Comparison of ENCODE assay signal across 8 cellular contexts in genomic region chr5:52007230-52007858, GRCh38.
DNase-seq lines count a peak whose midpoint lies in the region; ATAC-seq lines count a peak whose summit lies in the region.

No MANE protein-coding gene starts in this region.

- peak; percentile 63 for ATAC-seq in HG02610 (IDR thresholded peaks at IDR 0.05; ENCODE audit: unreplicated experiment)
- ATAC-seq in GM19023 (IDR thresholded peaks at IDR 0.05; ENCODE audit: unreplicated experiment) = no peak

- in situ Hi-C loops in T47D (cut with HindIII; ENCODE audit: low pct_unique_long_range_greater_than_20kb, low sequenced_read_pairs) = no loop called here

- DNase-seq in DMS53 treated with DMSO at 0.1 percent for 48 hours (lab: John Stamatoyannopoulos, UW; ENCODE audit: unreplicated experiment) = peak; percentile 48
- peak; percentile 63 for DNase-seq in NCI-H2227 treated with DMSO at 0.1 percent for 48 hours (lab: John Stamatoyannopoulos, UW)
- DNase-seq in T47D (ENCODE audit: low read depth in 1 of 2, low spot score in 1 of 2) = peak; percentile 52 to 75
- peak; percentile 41 to 63 for DNase-seq in lung microvascular endothelial cell (ENCODE audit: low read depth in 2 of 2)
- DNase-seq in stimulated activated CD4-positive, alpha-beta T cell treated with anti-CD3 and anti-CD28 coated beads, Interleukin-2, amount 100 ng/mL, for 24 hours = no peak
- no peak for DNase-seq in middle frontal gyrus (ENCODE audit: extremely low spot score, low spot score)

Comparison
In these comparisons a context has a peak if more than half of its experiments do, and no peak if none do; other contexts are left out.
1. DNase-seq: peak in DMS53 treated with DMSO at 0.1 percent for 48 hours (single experiment), NCI-H2227 treated with DMSO at 0.1 percent for 48 hours (single experiment), T47D (2 of 2) and lung microvascular endothelial cell (2 of 2); none in stimulated activated CD4-positive, alpha-beta T cell treated with anti-CD3 and anti-CD28 coated beads, Interleukin-2, amount 100 ng/mL, for 24 hours (0 of 2) and middle frontal gyrus (single experiment).